In the genomic region with DNA sequence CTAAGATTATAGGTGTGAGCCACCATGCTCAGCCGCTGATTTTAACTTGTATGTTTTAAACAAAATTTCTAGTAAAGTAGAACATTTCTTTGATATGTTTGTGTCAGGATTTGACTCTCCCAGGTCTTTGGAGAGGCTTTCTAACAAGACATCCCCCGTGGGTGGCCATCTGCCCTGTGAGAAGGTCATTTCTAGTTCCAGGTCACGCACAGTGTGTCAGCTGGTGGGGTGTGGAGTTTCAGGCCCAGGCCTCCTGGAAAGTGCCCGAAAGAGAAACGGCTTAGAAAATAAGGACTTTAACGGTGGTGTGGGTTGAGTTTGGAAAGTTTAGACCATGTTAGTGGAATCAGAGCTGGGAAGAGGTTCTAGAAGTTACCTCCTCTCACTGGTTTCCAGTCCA, we compare ENCODE assay signal across 4 cellular contexts. TPM values are rescaled to one million over a fixed set of nuclear protein-coding genes. Genes with fewer than 3 reads are reported as not detected.
"Had no signal": no experiment of that assay in that cellular context is flagged by ENCODE, and none has a peak within 500 bp of the region (broad histone marks: within the 10 kb centered on the region; RNA-seq: fewer than 3 reads in every experiment).

No MANE protein-coding gene starts in this region.

RNA-seq across cellular contexts. Expression of a gene that starts 37.3 kb away (rescaled TPM):
- total RNA-seq: RPMI7951, SK-MEL-5 had no signal
- polyA plus RNA-seq: SK-N-SH had no signal

RNA-seq across cellular contexts. Expression of a gene that starts 48.3 kb away (rescaled TPM):
- total RNA-seq: Right ventricle myocardium superior had no signal
